Comparison of ENCODE assay signal across 20 cellular contexts in genomic region chr5:34464820-34465219, GRCh38.
DNase-seq lines count a peak whose midpoint lies in the region; ATAC-seq, FAIRE-seq and TF ChIP-seq lines count a peak whose summit lies in the region.
"Had no signal": no experiment of that assay in that cellular context is flagged by ENCODE, and none has a peak within 500 bp of the region (broad histone marks: within the 10 kb centered on the region; RNA-seq: fewer than 3 reads in every experiment).

No MANE protein-coding gene starts in this region.

- SMC1A ChIA-PET in GM12878 (lab: Charles Lee; ENCODE audit: uncharacterized antibody, unreplicated experiment) = interaction anchor here (1.1 to 1.4 kb wide), 3 partner anchors 11 to 469 kb away, joined by 3 read pairs; no protein-coding TSS in a partner anchor

- TF ChIP-seq CTCF in OCI-LY3 (IDR thresholded peaks at IDR 0.05; ENCODE audit: low read depth, low read length) = no peak
- TF ChIP-seq CTCF in GM12878 (IDR thresholded peaks at IDR 0.05 in 2 of 3, conservative IDR thresholded peaks at IDR 0.05 in 1 of 3; ENCODE audit: control insufficient read depth in 2 of 3, extremely low read depth in 1 of 3, insufficient read depth in 1 of 3, low read depth in 3 of 3, low read length in 3 of 3) = no peak
- no peak for TF ChIP-seq CTCF in osteoblast (IDR thresholded peaks at IDR 0.05; ENCODE audit: extremely low read depth, low read depth, low read length)

- DNase-seq in DMS53 (lab: John Stamatoyannopoulos, UW) (peak; percentile 43), DMS53 treated with DMSO at 0.1 percent for 48 hours (lab: John Stamatoyannopoulos, UW; ENCODE audit: unreplicated experiment) (no peak), GM12878 (ENCODE audit: low read depth, low spot score) (no peak), osteoblast (ENCODE audit: insufficient read length, low spot score, missing footprints) (no peak), NCI-H1436 (lab: John Stamatoyannopoulos, UW) (no peak), glomerular visceral epithelial cell (ENCODE audit: extremely low spot score) (no peak)
- DNase-seq: activated CD4-positive, CD25-positive, alpha-beta regulatory T cell treated with anti-CD3 and anti-CD28 coated beads, Interleukin-2, amount 50 U/mL, for 72 hours; aorta; cortex of kidney; esophagus squamous epithelium; left lung; occipital lobe; stomach; tibial artery had no signal

- H3K9ac ChIP-seq in OCI-LY3 (ENCODE audit: low read length) (no peak overlapping the region; the same call in 1 of the 2 replicates), GM12878 (ENCODE audit: control insufficient read depth, insufficient read depth, low read length) (no peak overlapping the region)

- H3K4me3 ChIP-seq in OCI-LY3 (ENCODE audit: low read length) = peak overlapping the region; percentile 74; the same call in 1 of the 2 replicates
- H3K4me3 ChIP-seq in GM12878 = no peak overlapping the region
- peak overlapping the region; percentile 52 for H3K4me3 ChIP-seq in osteoblast (ENCODE audit: insufficient read depth, low read length)
- H3K4me3 ChIP-seq: esophagus squamous epithelium, left lung, stomach, tibial artery had no signal

- no peak for FAIRE-seq in GM12878 (lab: Jason Lieb, UNC)
- FAIRE-seq: islet of Langerhans had no signal

- BruUV-seq in GM12878 (replicated peaks; lab: Mats Ljungman, UMichigan) = no TSS peak

- CTCF ChIA-PET in GM12878 (lab: Yijun Ruan, JAX) = interaction anchor here (0.8 to 2.6 kb wide), 7 partner anchors 10 to 1041 kb away, joined by 3 to 12 read pairs (median 6); no protein-coding TSS in a partner anchor

- H3K9me3 ChIP-seq in OCI-LY3 (ENCODE audit: insufficient read depth, low read length) (peaks cover 5% of the 10 kb centered on the region; the same call in 1 of the 2 replicates), GM12878 (replicated peaks; ENCODE audit: control insufficient read depth, insufficient read depth, low read length) (no peaks in the 10 kb centered on the region; the same call in 2 of the 3 replicates), osteoblast (ENCODE audit: low read depth, low read length) (no peaks in the 10 kb centered on the region)
- H3K9me3 ChIP-seq: esophagus squamous epithelium, stomach, tibial artery had no signal

- RAD21 ChIA-PET in GM12878 (lab: Charles Lee; ENCODE audit: unreplicated experiment) = interaction anchor here (1.5 kb wide), 1 partner anchor 467 kb away, joined by 6 read pairs; no protein-coding TSS in a partner anchor

- H2AFZ ChIP-seq in OCI-LY3 (ENCODE audit: low read depth, low read length) (no peak overlapping the region), GM12878 (ENCODE audit: control insufficient read depth, low read depth, low read length) (0 out of 2 replicates have a peak overlapping the region, but pooled peaks have one; percentile 4), osteoblast (ENCODE audit: low read length) (peak overlapping the region; percentile 88)

- no peak for TF ChIP-seq RAD21 in GM12878 (IDR thresholded peaks at IDR 0.05; ENCODE audit: insufficient read depth, low read depth, low read length)

- in situ Hi-C loops in GM12878 (cut with MboI) = loop anchor here (5.0 to 25.0 kb wide), 2 partner anchors 468 to 1028 kb away; partner anchors contain the start of gene TARS1

- TF ChIP-seq EP300 in GM12878 (IDR thresholded peaks at IDR 0.05; ENCODE audit: borderline replicate concordance in 1 of 2, control insufficient read depth in 1 of 2, low read depth in 2 of 2, low read length in 2 of 2) = no peak

- ATAC-seq in GM12878 (no peak), HG02981 (IDR thresholded peaks at IDR 0.05; ENCODE audit: unreplicated experiment) (no peak)
- ATAC-seq: activated CD8-positive, alpha-beta T cell treated with anti-CD3 and anti-CD28 coated beads, Interleukin-2, amount 10 ng/mL, durations not matched to agents 7 days and 5 days; effector memory CD8-positive, alpha-beta T cell; left lung had no signal

- no peaks in the 10 kb centered on the region for H4K20me1 ChIP-seq in OCI-LY3 (ENCODE audit: insufficient read depth, low read length)
- H4K20me1 ChIP-seq in GM12878 (ENCODE audit: control insufficient read depth, insufficient read depth) = no peaks in the 10 kb centered on the region
- H4K20me1 ChIP-seq in osteoblast (ENCODE audit: insufficient read depth, low read length) = no peaks in the 10 kb centered on the region

- H3K27ac ChIP-seq in OCI-LY3 (ENCODE audit: low read length) (0 out of 2 replicates have a peak overlapping the region, but pooled peaks have one; percentile 25), GM12878 (ENCODE audit: control insufficient read depth, insufficient read depth) (no peak overlapping the region), osteoblast (ENCODE audit: low read depth, low read length) (no peak overlapping the region)
- H3K27ac ChIP-seq: 22Rv1, esophagus squamous epithelium, tibial artery had no signal

- POLR2A ChIA-PET in GM12878 (lab: Charles Lee) = no interaction called here

- H3K4me1 ChIP-seq in OCI-LY3 (ENCODE audit: low read length) = peaks cover 27% of the 10 kb centered on the region
- H3K4me1 ChIP-seq in GM12878 (ENCODE audit: control insufficient read depth, insufficient read depth, low read length) = no peaks in the 10 kb centered on the region
- H3K4me1 ChIP-seq in osteoblast (ENCODE audit: insufficient read depth, low read length) = no peaks in the 10 kb centered on the region
- H3K4me1 ChIP-seq: esophagus squamous epithelium, left lung had no signal

- H3K4me2 ChIP-seq in OCI-LY3 (ENCODE audit: low read length) = peak overlapping the region; percentile 89
- no peak overlapping the region for H3K4me2 ChIP-seq in GM12878 (ENCODE audit: control insufficient read depth, insufficient read depth)
- peak overlapping the region; percentile 71 for H3K4me2 ChIP-seq in osteoblast (ENCODE audit: insufficient read depth, low read length)

- H3K36me3 ChIP-seq in OCI-LY3 (replicated peaks; ENCODE audit: low read depth, low read length) (no peaks in the 10 kb centered on the region), GM12878 (ENCODE audit: control insufficient read depth in 2 of 2, insufficient read depth in 2 of 2, low read length in 1 of 2) (no peaks in the 10 kb centered on the region), osteoblast (ENCODE audit: insufficient read depth, low read length) (no peaks in the 10 kb centered on the region)
- H3K36me3 ChIP-seq: esophagus squamous epithelium, left lung, stomach, tibial artery had no signal

- intact Hi-C loops in GM12878 (cut with micrococcal nuclease; ENCODE audit: unreplicated experiment) = loop anchor here (2.0 to 5.0 kb wide), 2 partner anchors 468 to 1028 kb away; no protein-coding TSS in a partner anchor

- no peak for TF ChIP-seq POLR2A in GM12878 (IDR thresholded peaks at IDR 0.05; ENCODE audit: low read depth, low read length)

- no peaks in the 10 kb centered on the region for H3K27me3 ChIP-seq in OCI-LY3 (ENCODE audit: low read depth, low read length)
- no peaks in the 10 kb centered on the region for H3K27me3 ChIP-seq in GM12878 (replicated peaks in 1 of 2; ENCODE audit: control insufficient read depth in 2 of 2, insufficient read depth in 2 of 2, low read length in 1 of 2)
- H3K27me3 ChIP-seq in osteoblast (ENCODE audit: insufficient read depth, low read length) = no peaks in the 10 kb centered on the region
- H3K27me3 ChIP-seq: esophagus squamous epithelium, left lung, stomach, tibial artery had no signal

- WGBS in GM12878 (ENCODE audit: insufficient coverage, insufficient replicate concordance, low lambda C conversion rate, missing lambda C conversion rate) = 1% methylated on average over 4 of the region's 4 CpGs

- H3K79me2 ChIP-seq in OCI-LY3 (ENCODE audit: low read length) (no peaks in the 10 kb centered on the region), GM12878 (ENCODE audit: control insufficient read depth, insufficient read depth, low read length) (no peaks in the 10 kb centered on the region), osteoblast (ENCODE audit: insufficient read depth, low read length) (no peaks in the 10 kb centered on the region)

TF ChIP-seq in GM12878, 131 proteins besides CTCF, POLR2A, EP300 and RAD21 (continues in another document):
- TF ChIP-seq BCL11A (IDR thresholded peaks at IDR 0.05; ENCODE audit: low read depth, low read length) = no peak
- TF ChIP-seq, protein P1, sequence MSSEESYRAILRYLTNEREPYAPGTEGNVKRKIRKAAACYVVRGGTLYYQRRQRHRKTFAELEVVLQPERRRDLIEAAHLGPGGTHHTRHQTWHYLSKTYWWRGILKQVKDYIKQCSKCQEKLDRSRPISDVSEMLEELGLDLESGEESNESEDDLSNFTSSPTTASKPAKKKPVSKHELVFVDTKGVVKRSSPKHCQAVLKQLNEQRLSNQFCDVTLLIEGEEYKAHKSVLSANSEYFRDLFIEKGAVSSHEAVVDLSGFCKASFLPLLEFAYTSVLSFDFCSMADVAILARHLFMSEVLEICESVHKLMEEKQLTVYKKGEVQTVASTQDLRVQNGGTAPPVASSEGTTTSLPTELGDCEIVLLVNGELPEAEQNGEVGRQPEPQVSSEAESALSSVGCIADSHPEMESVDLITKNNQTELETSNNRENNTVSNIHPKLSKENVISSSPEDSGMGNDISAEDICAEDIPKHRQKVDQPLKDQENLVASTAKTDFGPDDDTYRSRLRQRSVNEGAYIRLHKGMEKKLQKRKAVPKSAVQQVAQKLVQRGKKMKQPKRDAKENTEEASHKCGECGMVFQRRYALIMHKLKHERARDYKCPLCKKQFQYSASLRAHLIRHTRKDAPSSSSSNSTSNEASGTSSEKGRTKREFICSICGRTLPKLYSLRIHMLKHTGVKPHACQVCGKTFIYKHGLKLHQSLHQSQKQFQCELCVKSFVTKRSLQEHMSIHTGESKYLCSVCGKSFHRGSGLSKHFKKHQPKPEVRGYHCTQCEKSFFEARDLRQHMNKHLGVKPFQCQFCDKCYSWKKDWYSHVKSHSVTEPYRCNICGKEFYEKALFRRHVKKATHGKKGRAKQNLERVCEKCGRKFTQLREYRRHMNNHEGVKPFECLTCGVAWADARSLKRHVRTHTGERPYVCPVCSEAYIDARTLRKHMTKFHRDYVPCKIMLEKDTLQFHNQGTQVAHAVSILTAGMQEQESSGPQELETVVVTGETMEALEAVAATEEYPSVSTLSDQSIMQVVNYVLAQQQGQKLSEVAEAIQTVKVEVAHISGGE (CRISPR knock-in tag; IDR thresholded peaks at IDR 0.05) = no peak
